Comparison of ENCODE assay signal across 9 cellular contexts in genomic region chr22:50672471-50673230, GRCh38. TPM values are rescaled to one million over a fixed set of nuclear protein-coding genes. Genes with fewer than 3 reads are reported as not detected.
DNase-seq lines count a peak whose midpoint lies in the region; ATAC-seq and TF ChIP-seq lines count a peak whose summit lies in the region.
"Had no signal": no experiment of that assay in that cellular context is flagged by ENCODE, and none has a peak within 500 bp of the region (broad histone marks: within the 10 kb centered on the region; RNA-seq: fewer than 3 reads in every experiment).

Gene SHANK3, plus strand, starts transcription at chr22:50672823.

- no peak for DNase-seq in activated CD8-positive, alpha-beta memory T cell treated with anti-CD3 and anti-CD28 coated beads, Interleukin-2, amount 10 ng/mL, durations not matched to agents 7 days and 5 days
- DNase-seq in activated CD8-positive, alpha-beta memory T cell treated with anti-CD3 and anti-CD28 coated beads, Interleukin-2, amount 50 U/mL, for 4 hours, result no peak
- DNase-seq in dorsolateral prefrontal cortex, result peak in 1 of 10 donors; percentile 31
- DNase-seq in mesenteric fat pad (ENCODE audit: low spot score), result peak; percentile 89
- DNase-seq in upper lobe of left lung, result peak in 1 of 2 donors; percentile 55
- no peak for DNase-seq in NK-92 treated with Interleukin-12 subunit alpha and Interleukin-12 subunit beta, amount 100 ng/mL, for 24 hours (lab: John Stamatoyannopoulos, UW)
- no peak for DNase-seq in BE2C
- DNase-seq: kidney glomerular epithelial cell had no signal

- peak; percentile 11 for ATAC-seq in activated CD8-positive, alpha-beta memory T cell treated with anti-CD3 and anti-CD28 coated beads, Interleukin-2, amount 10 ng/mL, durations not matched to agents 7 days and 5 days
- ATAC-seq in upper lobe of left lung (ENCODE audit: low FRiP score in 2 of 2) (peak; percentile 39 to 85), GM18861 (IDR thresholded peaks at IDR 0.05; ENCODE audit: unreplicated experiment) (no peak)

- H3K9me3 ChIP-seq in upper lobe of left lung, result no peaks in the 10 kb centered on the region
- no peaks in the 10 kb centered on the region for H3K9me3 ChIP-seq in BE2C

- H3K27me3 Mint-ChIP-seq in activated CD8-positive, alpha-beta memory T cell treated with anti-CD3 and anti-CD28 coated beads, Interleukin-2, amount 10 ng/mL, durations not matched to agents 7 days and 5 days, result peaks cover 59% of the 10 kb centered on the region

- H3K4me1 Mint-ChIP-seq in activated CD8-positive, alpha-beta memory T cell treated with anti-CD3 and anti-CD28 coated beads, Interleukin-2, amount 10 ng/mL, durations not matched to agents 7 days and 5 days, result peaks cover 6% of the 10 kb centered on the region

- H3K4me1 ChIP-seq in upper lobe of left lung (peaks cover 14 to 38% (median 23%) of the 10 kb centered on the region in 4 donors), BE2C (no peaks in the 10 kb centered on the region)

- no peak for TF ChIP-seq CTCF in dorsolateral prefrontal cortex (IDR thresholded peaks at IDR 0.05 in 54 of 56, conservative IDR thresholded peaks at IDR 0.05 in 2 of 56; ENCODE audit: low read depth in 1 of 56, partially characterized antibody in 56 of 56)
- no peak for TF ChIP-seq CTCF in upper lobe of left lung (IDR thresholded peaks at IDR 0.05)
- no peak for TF ChIP-seq CTCF in BE2C (IDR thresholded peaks at IDR 0.05; ENCODE audit: low read depth, low read length)

- H3K9me3 Mint-ChIP-seq in activated CD8-positive, alpha-beta memory T cell treated with anti-CD3 and anti-CD28 coated beads, Interleukin-2, amount 10 ng/mL, durations not matched to agents 7 days and 5 days (ENCODE audit: low read depth), result no peaks in the 10 kb centered on the region

- peak within 1 kb of the TSS; percentile 25 to 75 (median 59) for H3K4me3 ChIP-seq in dorsolateral prefrontal cortex
- H3K4me3 ChIP-seq in upper lobe of left lung, result peak within 1 kb of the TSS; percentile 61 to 71 (median 65)
- no peak within 1 kb of the TSS for H3K4me3 ChIP-seq in BE2C (ENCODE audit: low read depth, low read length)

- H3K27ac ChIP-seq in dorsolateral prefrontal cortex (peak within 1 kb of the TSS in 57 of 59 donors; percentile 27 to 90 (median 78)), upper lobe of left lung (peak within 1 kb of the TSS; percentile 88 to 95 (median 88))

- WGBS in upper lobe of left lung, 2 donors, result 30 to 39% methylated on average over 11 to 22 of the region's 23 CpGs

- CTCF ChIA-PET in activated CD8-positive, alpha-beta memory T cell treated with anti-CD3 and anti-CD28 coated beads, Interleukin-2, amount 10 ng/mL, durations not matched to agents 7 days and 5 days (lab: Charles Lee), result interaction anchor here (1.2 kb wide), 1 partner anchor 15 kb away, joined by 3 read pairs; no protein-coding TSS in a partner anchor

- intact Hi-C loops in dorsolateral prefrontal cortex (cut with DNase I), result no loop called here

- no peaks in the 10 kb centered on the region for H3K36me3 Mint-ChIP-seq in activated CD8-positive, alpha-beta memory T cell treated with anti-CD3 and anti-CD28 coated beads, Interleukin-2, amount 10 ng/mL, durations not matched to agents 7 days and 5 days

- H3K4me3 Mint-ChIP-seq in activated CD8-positive, alpha-beta memory T cell treated with anti-CD3 and anti-CD28 coated beads, Interleukin-2, amount 10 ng/mL, durations not matched to agents 7 days and 5 days, result no peak within 1 kb of the TSS

- H3K27me3 ChIP-seq in dorsolateral prefrontal cortex (peaks cover 0 to 16% (median 0%) of the 10 kb centered on the region in 45 donors), upper lobe of left lung (peaks cover 0 to 20% (median 13%) of the 10 kb centered on the region in 4 donors), BE2C (peaks cover 46% of the 10 kb centered on the region)

- H3K36me3 ChIP-seq in upper lobe of left lung (peaks cover 0 to 17% (median 3%) of the 10 kb centered on the region in 4 donors), BE2C (no peaks in the 10 kb centered on the region)

- H3K27ac Mint-ChIP-seq in activated CD8-positive, alpha-beta memory T cell treated with anti-CD3 and anti-CD28 coated beads, Interleukin-2, amount 10 ng/mL, durations not matched to agents 7 days and 5 days, result no peak within 1 kb of the TSS

- peak in 3 of 4 donors; percentile 65 to 84 (median 72) for TF ChIP-seq POLR2A in upper lobe of left lung (IDR thresholded peaks at IDR 0.05)

- TF ChIP-seq EP300 in upper lobe of left lung (IDR thresholded peaks at IDR 0.05), result peak; percentile 28 to 98 (median 70)

RNA-seq across cellular contexts. Expression of gene SHANK3, which starts in this region (rescaled TPM):
- total RNA-seq in activated CD8-positive, alpha-beta memory T cell treated with anti-CD3 and anti-CD28 coated beads, Interleukin-2, amount 10 ng/mL, durations not matched to agents 7 days and 5 days, result under 1 TPM in 1 of 2 experiments, not detected in 1; 0.05 TPM
- total RNA-seq in dorsolateral prefrontal cortex (100 to 1,000 TPM in 90 of 120 experiments, 10 to 100 TPM in 30; 42.8 to 197 (median 115) TPM), mesenteric fat pad (95.7 TPM), upper lobe of left lung (100 to 1,000 TPM in 1 of 6 donors, 10 to 100 TPM in 5; 16.6 to 105 (median 51.1) TPM)
- 3.3 TPM for polyA plus RNA-seq in BE2C (2012; ENCODE audit: insufficient read depth, insufficient read length, low read depth)

Comparison
In these comparisons a context has a peak if more than half of its experiments do, and no peak if none do; other contexts are left out.
1. RNA of gene SHANK3 (total RNA-seq): 42.8 to 197 TPM in dorsolateral prefrontal cortex, 95.7 TPM in mesenteric fat pad (single experiment) and 16.6 to 105 TPM in upper lobe of left lung; 0.05 TPM in activated CD8-positive, alpha-beta memory T cell treated with anti-CD3 and anti-CD28 coated beads, Interleukin-2, amount 10 ng/mL, durations not matched to agents 7 days and 5 days; every median in the first group is over 10 times any median in the second.
2. Peak in ATAC-seq in activated CD8-positive, alpha-beta memory T cell treated with anti-CD3 and anti-CD28 coated beads, Interleukin-2, amount 10 ng/mL, durations not matched to agents 7 days and 5 days; RNA of the gene not detected or under 1 TPM.